41 cellular contexts compared by ENCODE assay signal in the genomic region with DNA sequence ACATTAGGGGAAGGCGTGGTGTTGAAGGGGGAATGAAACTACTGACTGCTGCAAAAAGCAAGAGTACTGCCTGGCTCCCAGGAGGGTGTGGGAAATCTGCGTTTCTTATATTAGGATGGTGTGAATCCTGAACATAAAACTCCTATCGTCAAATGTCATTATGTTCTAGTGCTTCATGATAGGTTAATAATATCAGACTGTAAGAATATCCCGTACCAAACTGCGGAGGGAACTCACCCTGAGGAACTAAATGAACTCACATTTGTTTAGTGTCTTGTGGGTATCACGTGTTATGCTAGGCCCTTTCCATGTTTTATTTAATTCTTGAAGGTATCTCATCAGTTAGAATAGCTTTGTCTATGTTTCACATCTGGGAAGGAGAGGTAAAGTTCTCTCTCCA.
"Had no signal": no experiment of that assay in that cellular context is flagged by ENCODE, and none has a peak within 500 bp of the region (broad histone marks: within the 10 kb centered on the region; RNA-seq: fewer than 3 reads in every experiment).

No MANE protein-coding gene starts in this region.

- H3K27me3 Mint-ChIP-seq: activated naive CD4-positive, alpha-beta T cell treated with anti-CD3 and anti-CD28 coated beads, Interleukin-2, amount 10 ng/mL, durations not matched to agents 7 days and 5 days; activated naive CD8-positive, alpha-beta T cell treated with anti-CD3 and anti-CD28 coated beads for 36 hours; brain had no signal

- H3K4me1 Mint-ChIP-seq: activated naive CD4-positive, alpha-beta T cell treated with anti-CD3 and anti-CD28 coated beads, Interleukin-2, amount 10 ng/mL, durations not matched to agents 7 days and 5 days; activated naive CD4-positive, alpha-beta T cell treated with anti-CD3 and anti-CD28 coated beads, Interleukin-2, amount 50 U/mL, for 24 hours; activated naive CD8-positive, alpha-beta T cell treated with anti-CD3 and anti-CD28 coated beads for 36 hours; activated naive CD8-positive, alpha-beta T cell treated with anti-CD3 and anti-CD28 coated beads, Interleukin-2, amount 10 ng/mL, durations not matched to agents 7 days and 5 days; activated naive CD8-positive, alpha-beta T cell treated with anti-CD3 and anti-CD28 coated beads, Interleukin-2, amount 50 U/mL, for 24 hours; activated T-helper 17 cell treated with anti-CD3 and anti-CD28 coated beads, Interleukin-2, amount 50 U/mL, for 72 hours; central memory CD8-positive, alpha-beta T cell had no signal

- FAIRE-seq: astrocyte, bronchial epithelial cell had no signal

- H3K9me3 ChIP-seq: adrenal gland, ascending aorta, body of pancreas, breast epithelium had no signal

- H3K36me3 ChIP-seq: adrenal gland, ascending aorta, brain microvascular endothelial cell, breast epithelium, cardiac muscle cell had no signal

- H3K4me1 ChIP-seq: adrenal gland, ascending aorta, body of pancreas, breast epithelium had no signal

- DNase-seq: activated effector memory CD4-positive, alpha-beta T cell treated with anti-CD3 and anti-CD28 coated beads, Interleukin-2, amount 50 U/mL, for 16 hours; activated effector memory CD4-positive, alpha-beta T cell treated with Interleukin-2 at 50 U/mL for 16 hours; activated gamma-delta T cell; activated gamma-delta T cell treated with Interleukin-2 at 50 U/mL for 16 hours; activated naive CD4-positive, alpha-beta T cell; activated naive CD4-positive, alpha-beta T cell treated with anti-CD3 and anti-CD28 coated beads for 36 hours; activated naive CD4-positive, alpha-beta T cell treated with anti-CD3 and anti-CD28 coated beads, Interleukin-2, amount 10 ng/mL, durations not matched to agents 7 days and 5 days; activated naive CD4-positive, alpha-beta T cell treated with anti-CD3 and anti-CD28 coated beads, Interleukin-2, amount 50 U/mL, for 16 hours; activated naive CD4-positive, alpha-beta T cell treated with Interleukin-2 at 50 U/mL for 16 hours; activated naive CD8-positive, alpha-beta T cell treated with anti-CD3 and anti-CD28 coated beads for 36 hours; activated naive CD8-positive, alpha-beta T cell treated with anti-CD3 and anti-CD28 coated beads, Interleukin-2, amount 10 ng/mL, durations not matched to agents 7 days and 5 days; activated naive CD8-positive, alpha-beta T cell treated with anti-CD3 and anti-CD28 coated beads, Interleukin-2, amount 50 U/mL, for 24 hours; activated T-cell treated with anti-CD3 and anti-CD28 coated beads for 4 hours; activated T-cell treated with anti-CD3 and anti-CD28 coated beads, Interleukin-2, amount 50 U/mL, for 1 hour; activated T-cell treated with anti-CD3 and anti-CD28 coated beads, Interleukin-2, amount 50 U/mL, for 24 hours; activated T-cell treated with anti-CD3 and anti-CD28 coated beads, Interleukin-2, amount 50 U/mL, for 4 hours; activated T-cell treated with anti-CD3 and anti-CD28 coated beads, Interleukin-2, amount 50 U/mL, for 48 hours; activated T-cell treated with anti-CD3 and anti-CD28 coated beads, Interleukin-2, amount 50 U/mL, for 72 hours; adrenal gland; amniotic stem cell; amygdala; anterior cingulate cortex; aorta; body of pancreas; brain microvascular endothelial cell; caudate nucleus; central memory CD4-positive, alpha-beta T cell; cerebellar nuclear complex had no signal

- H3K27ac ChIP-seq: adrenal gland, ascending aorta, body of pancreas, brain microvascular endothelial cell, breast epithelium, cardiac muscle cell had no signal

- H3K4me3 ChIP-seq: adrenal gland, ascending aorta, body of pancreas, breast epithelium, cardiac muscle cell had no signal

- H3K27ac Mint-ChIP-seq: activated naive CD4-positive, alpha-beta T cell treated with anti-CD3 and anti-CD28 coated beads for 36 hours; activated naive CD4-positive, alpha-beta T cell treated with anti-CD3 and anti-CD28 coated beads, Interleukin-2, amount 10 ng/mL, durations not matched to agents 7 days and 5 days; activated naive CD4-positive, alpha-beta T cell treated with anti-CD3 and anti-CD28 coated beads, Interleukin-2, amount 50 U/mL, for 24 hours; activated naive CD4-positive, alpha-beta T cell treated with anti-CD3 and anti-CD28 coated beads, Interleukin-2, amount 50 U/mL, for 72 hours; activated naive CD8-positive, alpha-beta T cell; activated naive CD8-positive, alpha-beta T cell treated with anti-CD3 and anti-CD28 coated beads for 36 hours; activated naive CD8-positive, alpha-beta T cell treated with anti-CD3 and anti-CD28 coated beads, Interleukin-2, amount 10 ng/mL, durations not matched to agents 7 days and 5 days; activated naive CD8-positive, alpha-beta T cell treated with anti-CD3 and anti-CD28 coated beads, Interleukin-2, amount 50 U/mL, for 24 hours; activated T-cell treated with anti-CD3 and anti-CD28 coated beads, Interleukin-2, amount 50 U/mL, for 24 hours; activated T-cell treated with anti-CD3 and anti-CD28 coated beads, Interleukin-2, amount 50 U/mL, for 72 hours; activated T-helper 1 cell treated with anti-CD3 and anti-CD28 coated beads, Interleukin-12 subunit alpha, Interleukin-12 subunit beta, Interleukin-2, Interleukin-4 antibody, amounts not matched to agents 30 ng/mL and 10 ng/mL and 1 ng/mL, durations not matched to agents 14 hours and 24 hours and 36 hours; activated T-helper 17 cell treated with anti-CD3 and anti-CD28 coated beads, Interleukin-2, amount 50 U/mL, for 72 hours; activated T-helper 2 cell treated with anti-CD3 and anti-CD28 coated beads, Interferon-gamma antibody, Interleukin-2, Interleukin-4, amounts not matched to agents 10 μg/mL and 5 μg/mL and 100 μg/mL, durations not matched to agents 14 hours and 24 hours and 36 hours; brain had no signal

- H3K4me3 Mint-ChIP-seq: activated naive CD4-positive, alpha-beta T cell treated with anti-CD3 and anti-CD28 coated beads for 36 hours; activated naive CD4-positive, alpha-beta T cell treated with anti-CD3 and anti-CD28 coated beads, Interleukin-2, amount 10 ng/mL, durations not matched to agents 7 days and 5 days; activated naive CD4-positive, alpha-beta T cell treated with anti-CD3 and anti-CD28 coated beads, Interleukin-2, amount 50 U/mL, for 24 hours; activated naive CD8-positive, alpha-beta T cell; activated naive CD8-positive, alpha-beta T cell treated with anti-CD3 and anti-CD28 coated beads for 36 hours; activated naive CD8-positive, alpha-beta T cell treated with anti-CD3 and anti-CD28 coated beads, Interleukin-2, amount 10 ng/mL, durations not matched to agents 7 days and 5 days; activated naive CD8-positive, alpha-beta T cell treated with anti-CD3 and anti-CD28 coated beads, Interleukin-2, amount 50 U/mL, for 24 hours; activated T-cell treated with anti-CD3 and anti-CD28 coated beads, Interleukin-2, amount 50 U/mL, for 24 hours; activated T-cell treated with anti-CD3 and anti-CD28 coated beads, Interleukin-2, amount 50 U/mL, for 4 hours; activated T-cell treated with anti-CD3 and anti-CD28 coated beads, Interleukin-2, amount 50 U/mL, for 72 hours; activated T-helper 1 cell treated with anti-CD3 and anti-CD28 coated beads, Interleukin-12 subunit alpha, Interleukin-12 subunit beta, Interleukin-2, Interleukin-4 antibody, amounts not matched to agents 30 ng/mL and 10 ng/mL and 1 ng/mL, durations not matched to agents 14 hours and 24 hours and 36 hours; activated T-helper 17 cell treated with anti-CD3 and anti-CD28 coated beads, Interleukin-2, amount 50 U/mL, for 72 hours; brain; central memory CD8-positive, alpha-beta T cell had no signal

- H3K36me3 Mint-ChIP-seq: activated naive CD4-positive, alpha-beta T cell treated with anti-CD3 and anti-CD28 coated beads, Interleukin-2, amount 10 ng/mL, durations not matched to agents 7 days and 5 days; activated naive CD4-positive, alpha-beta T cell treated with anti-CD3 and anti-CD28 coated beads, Interleukin-2, amount 50 U/mL, for 24 hours; activated naive CD4-positive, alpha-beta T cell treated with anti-CD3 and anti-CD28 coated beads, Interleukin-2, amount 50 U/mL, for 72 hours; activated naive CD8-positive, alpha-beta T cell; activated naive CD8-positive, alpha-beta T cell treated with anti-CD3 and anti-CD28 coated beads for 36 hours; activated naive CD8-positive, alpha-beta T cell treated with anti-CD3 and anti-CD28 coated beads, Interleukin-2, amount 10 ng/mL, durations not matched to agents 7 days and 5 days; brain had no signal

- ATAC-seq: activated naive CD4-positive, alpha-beta T cell treated with anti-CD3 and anti-CD28 coated beads, Interleukin-2, amount 50 U/mL, for 72 hours; activated naive CD8-positive, alpha-beta T cell treated with anti-CD3 and anti-CD28 coated beads, Interleukin-2, amount 50 U/mL, for 24 hours; activated T-cell treated with anti-CD3 and anti-CD28 coated beads, Interleukin-2, amount 50 U/mL, for 4 hours; activated T-cell treated with anti-CD3 and anti-CD28 coated beads, Interleukin-2, amount 50 U/mL, for 72 hours; activated T-helper 17 cell treated with anti-CD3 and anti-CD28 coated beads, Interleukin-2, amount 50 U/mL, for 72 hours; body of pancreas had no signal

- H3K9me3 Mint-ChIP-seq: activated naive CD4-positive, alpha-beta T cell treated with anti-CD3 and anti-CD28 coated beads for 36 hours; activated naive CD4-positive, alpha-beta T cell treated with anti-CD3 and anti-CD28 coated beads, Interleukin-2, amount 10 ng/mL, durations not matched to agents 7 days and 5 days; activated naive CD4-positive, alpha-beta T cell treated with anti-CD3 and anti-CD28 coated beads, Interleukin-2, amount 50 U/mL, for 24 hours; activated naive CD4-positive, alpha-beta T cell treated with anti-CD3 and anti-CD28 coated beads, Interleukin-2, amount 50 U/mL, for 72 hours; activated naive CD8-positive, alpha-beta T cell treated with anti-CD3 and anti-CD28 coated beads for 36 hours; activated naive CD8-positive, alpha-beta T cell treated with anti-CD3 and anti-CD28 coated beads, Interleukin-2, amount 10 ng/mL, durations not matched to agents 7 days and 5 days; activated naive CD8-positive, alpha-beta T cell treated with anti-CD3 and anti-CD28 coated beads, Interleukin-2, amount 50 U/mL, for 24 hours; activated T-cell treated with anti-CD3 and anti-CD28 coated beads, Interleukin-2, amount 50 U/mL, for 24 hours; activated T-cell treated with anti-CD3 and anti-CD28 coated beads, Interleukin-2, amount 50 U/mL, for 4 hours; activated T-cell treated with anti-CD3 and anti-CD28 coated beads, Interleukin-2, amount 50 U/mL, for 72 hours; activated T-helper 1 cell treated with anti-CD3 and anti-CD28 coated beads, Interleukin-12 subunit alpha, Interleukin-12 subunit beta, Interleukin-2, Interleukin-4 antibody, amounts not matched to agents 30 ng/mL and 10 ng/mL and 1 ng/mL, durations not matched to agents 14 hours and 24 hours and 36 hours; activated T-helper 17 cell treated with anti-CD3 and anti-CD28 coated beads, Interleukin-2, amount 50 U/mL, for 72 hours; activated T-helper 2 cell treated with anti-CD3 and anti-CD28 coated beads, Interferon-gamma antibody, Interleukin-2, Interleukin-4, amounts not matched to agents 10 μg/mL and 5 μg/mL and 100 μg/mL, durations not matched to agents 14 hours and 24 hours and 36 hours; central memory CD8-positive, alpha-beta T cell had no signal

- H3K27me3 ChIP-seq: ascending aorta, body of pancreas, brain microvascular endothelial cell, breast epithelium, cardiac muscle cell had no signal
